In the genomic region with DNA sequence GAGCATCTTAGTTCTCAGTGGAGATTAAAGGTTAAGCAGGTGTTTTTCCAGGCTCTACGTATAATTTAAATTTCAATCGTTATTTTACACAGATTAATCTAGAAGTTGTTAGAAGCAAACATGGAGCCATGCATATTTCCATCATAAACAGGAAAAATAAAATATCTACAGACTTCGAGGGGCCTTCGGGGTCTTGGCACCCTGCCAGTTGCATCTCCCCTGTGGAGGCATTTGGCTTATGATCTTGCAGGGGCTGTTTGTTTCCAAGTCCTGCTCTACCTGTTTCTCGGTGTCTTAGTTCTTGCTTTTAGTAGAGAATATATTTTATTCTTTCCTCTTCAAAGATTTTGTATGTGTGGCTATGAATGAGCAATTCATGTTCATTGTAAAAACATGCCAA, we compare ENCODE assay signal across 24 cellular contexts.
"Had no signal": no experiment of that assay in that cellular context is flagged by ENCODE, and none has a peak within 500 bp of the region (broad histone marks: within the 10 kb centered on the region; RNA-seq: fewer than 3 reads in every experiment).

No MANE protein-coding gene starts in this region.

- H3K27ac ChIP-seq: coronary artery, dorsolateral prefrontal cortex, esophagus squamous epithelium, gastrocnemius medialis, heart right ventricle, left lung, lower lobe of right lung had no signal

- ATAC-seq: gastrocnemius medialis, heart right ventricle, left cardiac atrium, left lung, left ventricle myocardium superior, lower lobe of right lung had no signal

- H3K36me3 ChIP-seq: esophagus squamous epithelium, gastrocnemius medialis, heart right ventricle, left lung, lower lobe of right lung had no signal

- H3K9me3 ChIP-seq: esophagus squamous epithelium, gastrocnemius medialis, left lung, lower lobe of right lung had no signal

- DNase-seq: dermis blood vessel endothelial cell; dorsolateral prefrontal cortex; effector CD4-positive, alpha-beta T cell; effector memory CD4-positive, alpha-beta T cell; erythroblast; esophagus squamous epithelium; foreskin fibroblast; foreskin melanocyte; gastrocnemius medialis; glutamatergic neuron; head of caudate nucleus; heart right ventricle; hippocampal formation; left cardiac atrium; left lung; left ventricle myocardium superior; lower lobe of right lung; mesenchymal stem cell; midbrain had no signal

- H3K4me1 ChIP-seq: gastrocnemius medialis, heart right ventricle, left lung, lower lobe of right lung had no signal

- H3K4me3 ChIP-seq: coronary artery, dorsolateral prefrontal cortex, esophagus squamous epithelium, gastrocnemius medialis, heart right ventricle, left lung, lower lobe of right lung had no signal

- FAIRE-seq: colon, endothelial cell of umbilical vein, islet of Langerhans, keratinocyte had no signal

- H3K27me3 ChIP-seq: dorsolateral prefrontal cortex, esophagus squamous epithelium, gastrocnemius medialis, heart right ventricle, left lung had no signal
